In genomic region chr1:66933887-66934700, GRCh38 we compare ENCODE assay signal across 9 cellular contexts. TPM values are rescaled to one million over a fixed set of nuclear protein-coding genes. Genes with fewer than 3 reads are reported as not detected.
A peak's percentile ranks its signal among the peaks of the same experiment; 100 is the strongest.
DNase-seq lines count a peak whose midpoint lies in the region; ATAC-seq, FAIRE-seq and TF ChIP-seq lines count a peak whose summit lies in the region.
"Had no signal": no experiment of that assay in that cellular context is flagged by ENCODE, and none has a peak within 500 bp of the region (broad histone marks: within the 10 kb centered on the region; RNA-seq: fewer than 3 reads in every experiment).

No MANE protein-coding gene starts in this region.

- H2AFZ ChIP-seq in K562 (ENCODE audit: low read depth, low read length), result no peak overlapping the region
- H2AFZ ChIP-seq: neural progenitor cell had no signal

- H3K27me3 ChIP-seq in MG63 (no peaks in the 10 kb centered on the region), K562 (ENCODE audit: control insufficient read depth in 2 of 2, insufficient read depth in 2 of 2, low read length in 2 of 2) (no peaks in the 10 kb centered on the region)
- H3K27me3 ChIP-seq: neural progenitor cell had no signal

- H3K4me1 ChIP-seq in K562 (replicated peaks in 1 of 2; ENCODE audit: control insufficient read depth in 2 of 2, insufficient read depth in 2 of 2, low read length in 2 of 2), result peaks cover 15 to 21% of the 10 kb centered on the region in 2 experiments

- no peak for TF ChIP-seq EP300 in K562 (IDR thresholded peaks at IDR 0.05; ENCODE audit: low read length)

- H3K27ac ChIP-seq in K562 (ENCODE audit: extremely low read depth, low read depth, low read length), result peak overlapping the region; percentile 89
- H3K27ac ChIP-seq: neural progenitor cell had no signal

- POLR2A ChIA-PET in K562 (lab: Yijun Ruan, JAX), result interaction anchor here (0.6 to 1.9 kb wide), 3 partner anchors 9 to 22 kb away, joined by 3 to 8 read pairs (median 3); partner anchors contain the start of genes DNAI4 and MIER1

- H3K4me3 Mint-ChIP-seq in Calu3 (ENCODE audit: low read depth, unreplicated experiment), result peak overlapping the region; percentile 77
- peak overlapping the region; percentile 99 for H3K4me3 Mint-ChIP-seq in natural killer cell treated with Interleukin-12 subunit alpha and Interleukin-12 subunit beta and Interleukin-15 and Interleukin-18, amount 100 ng/mL, for 72 hours
- H3K4me3 Mint-ChIP-seq in nephron progenitor cell, result no peak overlapping the region
- H3K4me3 Mint-ChIP-seq: neural progenitor cell had no signal

- peak overlapping the region; percentile 79 for H3K4me3 ChIP-seq in MG63
- peak overlapping the region; percentile 36 for H3K4me3 ChIP-seq in K562
- H3K4me3 ChIP-seq: neural progenitor cell had no signal

- DNase-seq in Calu3 (no peak), MG63 (no peak), K562 (ENCODE audit: extremely low read depth in 1 of 4, low spot score in 3 of 4) (no peak), nephron progenitor cell (no peak), glomerular visceral epithelial cell (ENCODE audit: extremely low spot score) (no peak), NCI-H226 (no peak)
- DNase-seq in natural killer cell treated with Interleukin-12 subunit alpha and Interleukin-12 subunit beta and Interleukin-15 and Interleukin-18, amount 100 ng/mL, for 72 hours (ENCODE audit: low spot score), result no peak

- H3K27me3 Mint-ChIP-seq in Calu3 (ENCODE audit: unreplicated experiment) (no peaks in the 10 kb centered on the region), nephron progenitor cell (ENCODE audit: low read depth, poor library complexity) (peaks cover 4% of the 10 kb centered on the region)
- no peaks in the 10 kb centered on the region for H3K27me3 Mint-ChIP-seq in natural killer cell treated with Interleukin-12 subunit alpha and Interleukin-12 subunit beta and Interleukin-15 and Interleukin-18, amount 100 ng/mL, for 72 hours

- peak overlapping the region; percentile 78 to 88; a peak in 3 of 4 replicates for H3K9ac ChIP-seq in K562 (ENCODE audit: insufficient read depth in 1 of 2, low read depth in 2 of 2, low read length in 2 of 2)
- H3K9ac ChIP-seq: neural progenitor cell had no signal

- no peak for TF ChIP-seq POLR2A in K562 (conservative IDR thresholded peaks at IDR 0.05)

- H3K36me3 Mint-ChIP-seq in Calu3 (ENCODE audit: insufficient read depth, unreplicated experiment) (peaks cover 48% of the 10 kb centered on the region), nephron progenitor cell (ENCODE audit: low read depth) (peaks cover 13% of the 10 kb centered on the region)
- peaks cover 13% of the 10 kb centered on the region for H3K36me3 Mint-ChIP-seq in natural killer cell treated with Interleukin-12 subunit alpha and Interleukin-12 subunit beta and Interleukin-15 and Interleukin-18, amount 100 ng/mL, for 72 hours

- FAIRE-seq in K562 (lab: Jason Lieb, UNC), result no peak

- TF ChIP-seq CTCF in Calu3 (IDR thresholded peaks at IDR 0.05; ENCODE audit: unreplicated experiment), result no peak
- TF ChIP-seq CTCF in K562 (IDR thresholded peaks at IDR 0.05 in 2 of 3, conservative IDR thresholded peaks at IDR 0.05 in 1 of 3; ENCODE audit: insufficient read depth in 2 of 3, low read depth in 1 of 3, low read length in 3 of 3), result no peak
- no peak for TF ChIP-seq CTCF in nephron progenitor cell (IDR thresholded peaks at IDR 0.05)

- peak overlapping the region; percentile 70 for H3K4me2 ChIP-seq in K562 (ENCODE audit: insufficient read depth, low read length)

- H3K27ac Mint-ChIP-seq in Calu3 (ENCODE audit: unreplicated experiment) (peak overlapping the region; percentile 85), nephron progenitor cell (no peak overlapping the region)
- H3K27ac Mint-ChIP-seq in natural killer cell treated with Interleukin-12 subunit alpha and Interleukin-12 subunit beta and Interleukin-15 and Interleukin-18, amount 100 ng/mL, for 72 hours, result peak overlapping the region; percentile 91 to 99
- H3K27ac Mint-ChIP-seq: neural progenitor cell had no signal

- peak; percentile 7 for ATAC-seq in K562
- ATAC-seq in natural killer cell treated with Interleukin-12 subunit alpha and Interleukin-12 subunit beta and Interleukin-15 and Interleukin-18, amount 100 ng/mL, for 72 hours, result no peak
- ATAC-seq in HG03159 (IDR thresholded peaks at IDR 0.05; ENCODE audit: unreplicated experiment), result no peak

- no peaks in the 10 kb centered on the region for H3K9me1 ChIP-seq in K562 (ENCODE audit: control insufficient read depth, insufficient read depth, low read length)

- H3K4me1 Mint-ChIP-seq in Calu3 (ENCODE audit: low read depth, unreplicated experiment) (peaks cover 15% of the 10 kb centered on the region), nephron progenitor cell (peaks cover 38% of the 10 kb centered on the region)
- peaks cover 41 to 57% of the 10 kb centered on the region in 2 donors for H3K4me1 Mint-ChIP-seq in natural killer cell treated with Interleukin-12 subunit alpha and Interleukin-12 subunit beta and Interleukin-15 and Interleukin-18, amount 100 ng/mL, for 72 hours (ENCODE audit: low read depth in 2 of 2)

- no peaks in the 10 kb centered on the region for H3K9me3 ChIP-seq in MG63
- no peaks in the 10 kb centered on the region for H3K9me3 ChIP-seq in K562 (replicated peaks; ENCODE audit: control insufficient read depth, insufficient read depth, low read depth, low read length)

- H3K36me3 ChIP-seq in MG63 (peaks cover 10% of the 10 kb centered on the region), K562 (ENCODE audit: control insufficient read depth, insufficient read depth, low read length) (no peaks in the 10 kb centered on the region)

- no peak for TF ChIP-seq RAD21 in K562 (CRISPR knock-in tag; conservative IDR thresholded peaks at IDR 0.05 in 1 of 2, IDR thresholded peaks at IDR 0.05 in 1 of 2)

- in situ Hi-C loops in K562 (cut with MboI), result no loop called here

- no peaks in the 10 kb centered on the region for H3K9me3 Mint-ChIP-seq in Calu3 (ENCODE audit: low read depth, unreplicated experiment)
- no peaks in the 10 kb centered on the region for H3K9me3 Mint-ChIP-seq in natural killer cell treated with Interleukin-12 subunit alpha and Interleukin-12 subunit beta and Interleukin-15 and Interleukin-18, amount 100 ng/mL, for 72 hours
- no peaks in the 10 kb centered on the region for H3K9me3 Mint-ChIP-seq in nephron progenitor cell
- H3K9me3 Mint-ChIP-seq: neural progenitor cell had no signal

- intact Hi-C loops in Calu3 (cut with micrococcal nuclease; ENCODE audit: unreplicated experiment) (loop anchor here (2.0 to 10.0 kb wide), 3 partner anchors 51 to 501 kb away; partner anchors contain the start of gene SERBP1), K562 (cut with micrococcal nuclease) (loop anchor here (5.0 to 10.0 kb wide), 2 partner anchors 753 to 1459 kb away; partner anchors contain the start of gene GADD45A)

- H4K20me1 ChIP-seq in K562 (replicated peaks; ENCODE audit: control insufficient read depth, insufficient read depth, low read length), result no peaks in the 10 kb centered on the region

- H3K79me2 ChIP-seq in K562 (ENCODE audit: control insufficient read depth, insufficient read depth, low read length), result peaks cover 98% of the 10 kb centered on the region

- CTCF ChIA-PET in Calu3 (lab: Charles Lee) (interaction anchor here (0.7 to 1.1 kb wide), 2 partner anchors 10 to 583 kb away, joined by 3 to 4 read pairs; partner anchors contain the start of genes DNAI4 and MIER1), K562 (lab: Yijun Ruan, JAX; ENCODE audit: low intra/inter-chr PET ratio) (no interaction called here)

- BruUV-seq in Calu3 (replicated peaks; lab: Mats Ljungman, UMichigan) (no TSS peak), K562 (replicated peaks; lab: Mats Ljungman, UMichigan) (no TSS peak)

- 0% methylated on average over 6 of the region's 7 CpGs for WGBS in K562 (ENCODE audit: insufficient coverage, low coverage, missing lambda C conversion rate)

RNA-seq across cellular contexts. Expression of gene MIER1, which starts 9.3 kb away (rescaled TPM):
- total RNA-seq in Calu3 (2022) (27.4 and 29.5 TPM in 2 replicates), K562 (2014; rRNA removed) (14.7 and 17.6 TPM in 2 replicates), K562 (2014; rRNA removed; fragmentation: Illumina TruSeq; extraction: Trizol) (34.8 and 41.3 TPM in 2 replicates), K562 (2015; rRNA removed; fragmentation: Illumina TruSeq; extraction: Trizol) (28.7 and 28.9 TPM in 2 replicates), K562 (2021) (23.1 and 23.7 TPM in 2 replicates)
- 11.3 and 20.6 TPM in 2 replicates for total RNA-seq in MG63 (2014; rRNA removed; shearing (Covaris generic); ENCODE audit: low replicate concordance)
- 20.1 and 103 TPM in 2 replicates for total RNA-seq in K562 (2011; cell fraction: chromatin; rRNA removed; ENCODE audit: low replicate concordance)
- 10.7 and 14.5 TPM in 2 replicates for total RNA-seq in K562 (2011; cell fraction: nucleolus; rRNA removed)
- total RNA-seq in K562 (2011; cell fraction: nucleoplasm; rRNA removed), result 40.5 and 69.3 TPM in 2 replicates
- polyA plus RNA-seq in K562 (2011; rRNA removed) (13.5 and 16.3 TPM in 2 replicates), K562 (2014; fragmentation: Illumina TruSeq; extraction: Trizol) (16.4 and 18.4 TPM in 2 replicates), K562 (2014; fragmentation: Nextera tagmentation; extraction: Ambion mirVana) (10 to 100 TPM; 21.5 to 23.7 TPM), K562 (2014; rRNA removed) (13.7 and 13.9 TPM in 2 replicates)
- 1.7 and 4.6 TPM in 2 replicates for polyA plus RNA-seq in K562 (2011; cell fraction: cytosol; rRNA removed)
- 9.3 and 12.9 TPM in 2 replicates for polyA plus RNA-seq in K562 (2011; cell fraction: nucleus; rRNA removed)
- 10.5 and 15.0 TPM in 2 replicates for polyA plus RNA-seq in K562 (2012)
- polyA minus RNA-seq in K562 (2011; rRNA and poly(A)+ RNA removed), result 55.8 and 70.1 TPM in 2 replicates
- 17.5 and 20.6 TPM in 2 replicates for polyA minus RNA-seq in K562 (2011; cell fraction: cytosol; rRNA and poly(A)+ RNA removed)
- polyA minus RNA-seq in K562 (2011; cell fraction: nucleus; rRNA and poly(A)+ RNA removed), result 28.3 and 43.8 TPM in 2 replicates
- 10 to 100 TPM; 50.0 to 67.5 TPM for total RNA-seq in natural killer cell treated with Interleukin-12 subunit alpha and Interleukin-12 subunit beta and Interleukin-15 and Interleukin-18, amount 100 ng/mL, for 72 hours

RNA-seq across cellular contexts. Expression of gene DNAI4, which starts 9.4 kb away (rescaled TPM):
- total RNA-seq in Calu3 (2022) (5.6 and 6.0 TPM in 2 replicates), K562 (2014; rRNA removed) (0.73 TPM in 1 of 2 replicates, not detected in the other), K562 (2014; rRNA removed; fragmentation: Illumina TruSeq; extraction: Trizol) (2.9 and 3.5 TPM in 2 replicates), K562 (2015; rRNA removed; fragmentation: Illumina TruSeq; extraction: Trizol) (1.2 and 4.0 TPM in 2 replicates), K562 (2021) (2.9 TPM in 2 replicates)
- total RNA-seq in MG63 (2014; rRNA removed; shearing (Covaris generic); ENCODE audit: low replicate concordance), result 0.10 TPM in 1 of 2 replicates, not detected in the other
- total RNA-seq in K562 (2011; cell fraction: chromatin; rRNA removed; ENCODE audit: low replicate concordance), result 0.32 and 2.8 TPM in 2 replicates
- total RNA-seq in K562 (2011; cell fraction: nucleolus; rRNA removed), result 0.13 and 0.17 TPM in 2 replicates
- total RNA-seq in K562 (2011; cell fraction: nucleoplasm; rRNA removed), result 1.2 and 2.4 TPM in 2 replicates
- polyA plus RNA-seq in K562 (2011; rRNA removed) (3.6 and 4.8 TPM in 2 replicates), K562 (2014; fragmentation: Illumina TruSeq; extraction: Trizol) (0.83 and 1.7 TPM in 2 replicates), K562 (2014; fragmentation: Nextera tagmentation; extraction: Ambion mirVana) (1 to 10 TPM; 1.8 to 2.2 TPM), K562 (2014; rRNA removed) (0.31 and 0.57 TPM in 2 replicates)
- polyA plus RNA-seq in K562 (2011; cell fraction: cytosol; rRNA removed), result 0.10 and 0.44 TPM in 2 replicates
- 0.43 and 1.2 TPM in 2 replicates for polyA plus RNA-seq in K562 (2011; cell fraction: nucleus; rRNA removed)
- polyA plus RNA-seq in K562 (2012), result 1.1 and 2.6 TPM in 2 replicates
- 1.9 and 5.0 TPM in 2 replicates for polyA minus RNA-seq in K562 (2011; rRNA and poly(A)+ RNA removed)
- 0.76 and 1.9 TPM in 2 replicates for polyA minus RNA-seq in K562 (2011; cell fraction: cytosol; rRNA and poly(A)+ RNA removed)
- polyA minus RNA-seq in K562 (2011; cell fraction: nucleus; rRNA and poly(A)+ RNA removed), result 0.27 and 0.89 TPM in 2 replicates
- total RNA-seq in natural killer cell treated with Interleukin-12 subunit alpha and Interleukin-12 subunit beta and Interleukin-15 and Interleukin-18, amount 100 ng/mL, for 72 hours, result under 1 TPM; 0.73 to 0.76 TPM
